8 cellular contexts compared by ENCODE assay signal in the genomic region with DNA sequence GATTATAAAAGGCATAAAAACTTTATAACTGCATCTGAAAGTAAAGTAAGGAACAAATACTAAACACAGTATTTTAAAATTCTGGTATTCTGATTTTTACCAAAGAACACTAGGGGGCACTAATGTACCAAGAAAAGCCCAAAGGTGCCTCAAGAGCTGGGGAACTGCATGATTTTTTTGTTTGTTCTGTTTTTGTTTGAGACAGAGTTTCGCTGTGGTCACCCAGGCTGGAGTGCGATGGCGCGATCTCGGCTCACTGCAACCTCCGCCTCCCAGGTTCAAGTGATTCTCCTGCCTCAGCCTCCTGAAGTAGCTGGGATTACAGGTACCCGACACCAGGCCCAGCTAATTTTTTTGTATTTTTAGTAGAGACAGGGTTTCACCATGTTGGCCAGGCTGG. TPM values are rescaled to one million over a fixed set of nuclear protein-coding genes. Genes with fewer than 3 reads are reported as not detected.
DNase-seq lines count a peak whose midpoint lies in the region; ATAC-seq and TF ChIP-seq lines count a peak whose summit lies in the region.
"Not testable (repeated sequence)": the region's sequence is repeated elsewhere in the genome, so short reads cannot be mapped to it uniquely, and the experiment has no call there.

No MANE protein-coding gene starts in this region.

- H3K4me1 Mint-ChIP-seq in HFFc6 (ENCODE audit: low read depth) = not testable (repeated sequence)

- not testable (repeated sequence) for H3K9me3 Mint-ChIP-seq in HFFc6

- CTCF ChIA-PET in GM10248 (lab: Yijun Ruan, JAX) = interaction anchor here (0.6 to 5.0 kb wide), 23 partner anchors 9 to 1473 kb away, joined by 3 to 63 read pairs (median 4); no protein-coding TSS in a partner anchor

- peak overlapping the region; percentile 55 for H3K4me3 Mint-ChIP-seq in HFFc6

- DNase-seq in A172 (ENCODE audit: low spot score) (peak; percentile 49), GM10248 (ENCODE audit: extremely low spot score) (peak; percentile 56), HFFc6 (peak; percentile 44), NCI-H1105 (lab: John Stamatoyannopoulos, UW) (peak; percentile 24), RPMI8226 (peak; percentile 65), glomerular visceral epithelial cell (ENCODE audit: extremely low spot score) (peak; percentile 56)
- DNase-seq in ascending aorta (ENCODE audit: low spot score in 2 of 2); omental fat pad (ENCODE audit: low spot score): not testable (repeated sequence)

- not testable (repeated sequence) for H3K4me1 ChIP-seq in ascending aorta

- H3K27me3 Mint-ChIP-seq in HFFc6 (ENCODE audit: insufficient read depth) = not testable (repeated sequence)

- not testable (repeated sequence) for H3K4me3 ChIP-seq in ascending aorta

- H3K27ac Mint-ChIP-seq in HFFc6 = not testable (repeated sequence)

- not testable (repeated sequence) for H3K9me3 ChIP-seq in ascending aorta

- not testable (repeated sequence) for H3K36me3 Mint-ChIP-seq in HFFc6 (ENCODE audit: low read depth)

- not testable (repeated sequence) for H3K27ac ChIP-seq in ascending aorta

- TF ChIP-seq CTCF in GM10248 (IDR thresholded peaks at IDR 0.05; ENCODE audit: control extremely low read depth, extremely low read depth, low read depth, missing control alignments) (peak; percentile 50), HFFc6 (IDR thresholded peaks at IDR 0.05) (peak; percentile 88), ascending aorta (IDR thresholded peaks at IDR 0.05) (peak; percentile 55 to 74 (median 59))
- not testable (repeated sequence) for TF ChIP-seq CTCF in omental fat pad (IDR thresholded peaks at IDR 0.05)

- POLR2A ChIA-PET in GM10248 (lab: Yijun Ruan, JAX) = not testable (repeated sequence)

- peak; percentile 51 for ATAC-seq in omental fat pad (ENCODE audit: low FRiP score)

- not testable (repeated sequence) for H3K27me3 ChIP-seq in ascending aorta

- intact Hi-C loops in ascending aorta (cut with DNase I) = loop anchor here (1.0 to 5.0 kb wide), 3 partner anchors 68 to 367 kb away; partner anchors contain the start of gene IMPACT

- not testable (repeated sequence) for H3K36me3 ChIP-seq in ascending aorta

RNA-seq across cellular contexts. Expression of gene OSBPL1A, which starts 37.8 kb away (rescaled TPM):
- 54.2 and 76.9 TPM in 2 replicates for total RNA-seq in A172 (2014; rRNA removed; shearing (Covaris generic))
- total RNA-seq in HFFc6 (2021; fragmentation: NEBNext Ultra II Directional; extraction: Animal tissue kit (Norgen Biotek cat#: 25700)) = 10 to 100 TPM in 4 of 6 experiments, 1 to 10 TPM in 2; 6.2 to 16.3 (median 13.7) TPM
- total RNA-seq in ascending aorta = 42.9 TPM
- 100 to 1,000 TPM in 3 of 4 donors, 10 to 100 TPM in 1; 67.1 to 123 (median 109) TPM for total RNA-seq in omental fat pad
